8 cellular contexts compared by ENCODE assay signal in genomic region chrX:110412971-110413726, GRCh38. TPM values are rescaled to one million over a fixed set of nuclear protein-coding genes. Genes with fewer than 3 reads are reported as not detected.
DNase-seq lines count a peak whose midpoint lies in the region; ATAC-seq and TF ChIP-seq lines count a peak whose summit lies in the region.

No MANE protein-coding gene starts in this region.

- no peak overlapping the region for H4K91ac ChIP-seq in H9 (ENCODE audit: insufficient read length, low read depth, low read length)

- no peak overlapping the region for H4K5ac ChIP-seq in H9 (ENCODE audit: insufficient read length, low read depth, low read length)

- no peak overlapping the region for H2BK20ac ChIP-seq in H9 (ENCODE audit: low read depth, low read length, poor library complexity, severe bottlenecking)

- H2BK120ac ChIP-seq in H9 (ENCODE audit: low read depth, low read length, poor library complexity, severe bottlenecking), result no peak overlapping the region

- peak overlapping the region; percentile 23 to 69 for H3K4me3 Mint-ChIP-seq in H9

- H3K4me1 Mint-ChIP-seq in H9, result peaks cover 12 to 31% of the 10 kb centered on the region in 2 experiments

- peak overlapping the region; percentile 85 for H2AFZ ChIP-seq in H9 (ENCODE audit: low read length)

- H3K36me3 ChIP-seq in ES-I3 (ENCODE audit: insufficient read depth, low read length) (no peaks in the 10 kb centered on the region), adrenal gland (replicated peaks in 1 of 2) (no peaks in the 10 kb centered on the region), right atrium auricular region (no peaks in the 10 kb centered on the region)

- H3T11ph ChIP-seq in H9 (ENCODE audit: low read length), result no peak overlapping the region

- DNase-seq in H9 (peak; percentile 81), NB4 (ENCODE audit: low read depth) (peak; percentile 71), SW480 (ENCODE audit: low spot score) (peak; percentile 43), adrenal gland (peak; percentile 50 to 82 (median 67)), right atrium auricular region (ENCODE audit: low spot score) (peak; percentile 70), sciatic nerve (ENCODE audit: low spot score) (peak; percentile 82), cortex of kidney (lab: John Stamatoyannopoulos, UW) (no peak)

- H3K79me1 ChIP-seq in H9 (ENCODE audit: insufficient read depth, low read depth, low read length, poor library complexity, severe bottlenecking), result no peaks in the 10 kb centered on the region

- H3K9ac ChIP-seq in ES-I3 (ENCODE audit: low read depth, low read length) (peak overlapping the region; percentile 15; the same call in 1 of the 2 replicates), H9 (ENCODE audit: extremely low read depth, insufficient read length, low read length) (no peak overlapping the region)

- H3K27ac ChIP-seq in H9 (ENCODE audit: insufficient read length, low read depth, low read length) (no peak overlapping the region), adrenal gland (no peak overlapping the region), right atrium auricular region (no peak overlapping the region)

- H3K27ac Mint-ChIP-seq in H9, result no peak overlapping the region; a peak in 1 of 7 replicates

- H3K9me3 ChIP-seq in ES-I3 (ENCODE audit: control insufficient read depth, insufficient read depth, low read length) (no peaks in the 10 kb centered on the region), H9 (ENCODE audit: control insufficient read depth, low read depth, low read length) (no peaks in the 10 kb centered on the region), adrenal gland (replicated peaks in 1 of 3) (no peaks in the 10 kb centered on the region), right atrium auricular region (no peaks in the 10 kb centered on the region)

- H4K8ac ChIP-seq in H9 (replicated peaks; ENCODE audit: insufficient read length, low read depth, low read length), result no peak overlapping the region

- no CpG with 5 or more reads among the region's 18 CpGs for WGBS in H9 (ENCODE audit: extremely low coverage, insufficient read length, low lambda C conversion rate)
- 18 to 24% (median 18%) methylated on average over 17 to 18 of the region's 18 CpGs for WGBS in adrenal gland, 4 donors

- H3K4me1 ChIP-seq in ES-I3 (ENCODE audit: insufficient read depth, low read length), result peaks cover 15% of the 10 kb centered on the region
- no peaks in the 10 kb centered on the region; the same call in 1 of the 2 replicates for H3K4me1 ChIP-seq in H9 (ENCODE audit: insufficient read depth, low read length)
- no peaks in the 10 kb centered on the region for H3K4me1 ChIP-seq in adrenal gland (replicated peaks in 1 of 2)
- no peaks in the 10 kb centered on the region for H3K4me1 ChIP-seq in right atrium auricular region

- H3K18ac ChIP-seq in H9 (ENCODE audit: insufficient read length, low read depth, low read length), result no peak overlapping the region

- H3K56ac ChIP-seq in H9 (ENCODE audit: insufficient read length, low read depth, low read length), result no peak overlapping the region

- no peak overlapping the region for H3K23ac ChIP-seq in H9 (ENCODE audit: insufficient read length, low read depth, low read length)

- H3K36me3 Mint-ChIP-seq in H9 (ENCODE audit: insufficient read depth in 1 of 3, low read depth in 3 of 3), result no peaks in the 10 kb centered on the region

- no peak overlapping the region for H3K4ac ChIP-seq in H9 (ENCODE audit: low read depth, low read length)

- H3K4me3 ChIP-seq in NB4 (ENCODE audit: low read depth, low read length), result no peak overlapping the region
- no peak overlapping the region for H3K4me3 ChIP-seq in adrenal gland
- H3K4me3 ChIP-seq in right atrium auricular region, result no peak overlapping the region

- no peak for TF ChIP-seq POLR2A in NB4 (IDR thresholded peaks at IDR 0.05; ENCODE audit: extremely low read depth, insufficient read length)
- no peak for TF ChIP-seq POLR2A in adrenal gland (IDR thresholded peaks at IDR 0.05)

- no peak overlapping the region for H2BK15ac ChIP-seq in H9 (ENCODE audit: low read depth, low read length)

- H3K14ac ChIP-seq in H9 (ENCODE audit: insufficient read depth, low read length), result no peak overlapping the region

- H3K9me3 Mint-ChIP-seq in H9, result no peaks in the 10 kb centered on the region; a peak in 1 of 5 replicates

- no peak overlapping the region for H3K4me2 ChIP-seq in H9 (ENCODE audit: insufficient read depth, insufficient read length, low read length)

- ATAC-seq in sciatic nerve, result peak; percentile 94

- H2BK12ac ChIP-seq in H9 (ENCODE audit: insufficient read length, low read depth, low read length), result no peak overlapping the region

- no peaks in the 10 kb centered on the region for H3K79me2 ChIP-seq in H9 (ENCODE audit: insufficient read depth, low read length)

- TF ChIP-seq CTCF in H9 (conservative IDR thresholded peaks at IDR 0.05) (peak; percentile 96), NB4 (IDR thresholded peaks at IDR 0.05; ENCODE audit: low read depth, low read length) (peak; percentile 71), adrenal gland (IDR thresholded peaks at IDR 0.05) (peak; percentile 56 to 88 (median 78)), right atrium auricular region (IDR thresholded peaks at IDR 0.05) (peak; percentile 77 to 88)

- no peak overlapping the region for H2BK5ac ChIP-seq in H9 (ENCODE audit: insufficient read length, low read length)

- H3K27me3 ChIP-seq in H9 (ENCODE audit: insufficient read depth, low read length), result no peaks in the 10 kb centered on the region
- H3K27me3 ChIP-seq in adrenal gland, result peaks cover 15% of the 10 kb centered on the region
- no peaks in the 10 kb centered on the region for H3K27me3 ChIP-seq in right atrium auricular region

- peaks cover 3% of the 10 kb centered on the region; the same call in 1 of the 2 replicates for H3K27me3 Mint-ChIP-seq in H9 (ENCODE audit: low read depth)

- H2AK5ac ChIP-seq in H9 (ENCODE audit: insufficient read length, low read length), result no peak overlapping the region

- H4K20me1 ChIP-seq in H9 (ENCODE audit: control insufficient read depth, insufficient read depth, insufficient read length), result no peaks in the 10 kb centered on the region

- H3K23me2 ChIP-seq in H9 (ENCODE audit: insufficient read length, low read depth, low read length, poor library complexity, severe bottlenecking), result no peaks in the 10 kb centered on the region

- intact Hi-C loops in adrenal gland (cut with DNase I), result loop anchor here in 1 of 2 donors (10.0 kb wide), 1 partner anchor 508 kb away; no protein-coding TSS in a partner anchor
- intact Hi-C loops in sciatic nerve (cut with DNase I), result no loop called here

RNA-seq across cellular contexts. Expression of gene RTL9, which starts 54.5 kb away (rescaled TPM):
- total RNA-seq in H9 (2021) (0.04 and 0.13 TPM in 2 replicates), adrenal gland (under 1 TPM in 7 of 8 donors, not detected in 1; 0.04 to 0.46 (median 0.07) TPM), right atrium auricular region (under 1 TPM; 0.41 to 0.67 TPM), sciatic nerve (0.09 TPM)
- polyA plus RNA-seq in adrenal gland, result under 1 TPM; 0.08 to 0.66 (median 0.10) TPM
